18 cellular contexts compared by ENCODE assay signal in the genomic region with DNA sequence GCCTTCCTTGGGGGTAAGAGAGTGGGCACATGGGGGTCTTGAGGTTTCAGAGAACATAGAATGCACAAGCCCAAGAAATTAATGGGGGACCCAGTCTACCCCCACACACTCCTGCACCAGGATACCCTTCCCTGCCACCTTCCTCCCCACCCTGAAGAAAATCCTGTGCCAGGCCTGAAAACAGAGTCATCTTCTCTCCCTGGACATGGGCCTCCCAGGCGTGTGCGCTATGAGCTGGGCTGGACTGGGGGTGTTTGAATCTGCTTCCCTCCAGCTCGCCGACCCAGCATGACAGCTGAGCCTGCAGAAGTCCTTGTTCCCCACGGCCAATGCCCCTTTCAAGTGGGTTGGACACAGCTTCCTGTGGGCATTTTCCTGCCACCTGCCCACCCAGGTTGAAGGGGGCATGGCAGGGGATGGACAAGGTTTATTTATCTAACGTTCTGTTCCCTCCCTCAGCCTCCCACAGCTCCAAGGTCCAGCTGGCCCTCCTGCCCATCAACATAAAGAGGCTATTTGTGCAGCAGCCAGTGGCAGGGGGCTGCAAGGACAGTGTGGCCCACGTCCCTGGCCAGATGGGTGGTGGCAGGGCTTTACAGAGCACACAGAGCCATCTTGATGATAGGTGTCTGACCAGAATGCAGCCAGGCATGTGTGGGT.
A peak's percentile ranks its signal among the peaks of the same experiment; 100 is the strongest.
DNase-seq lines count a peak whose midpoint lies in the region; ATAC-seq and TF ChIP-seq lines count a peak whose summit lies in the region.
"Had no signal": no experiment of that assay in that cellular context is flagged by ENCODE, and none has a peak within 500 bp of the region (broad histone marks: within the 10 kb centered on the region; RNA-seq: fewer than 3 reads in every experiment).

No MANE protein-coding gene starts in this region.

- H3K9me3 Mint-ChIP-seq in neural crest cell: no peaks in the 10 kb centered on the region
- H3K9me3 Mint-ChIP-seq in T-helper 2 cell treated with Interferon-gamma antibody and Interleukin-4, amounts not matched to agents 5 μg/mL and 100 μg/mL, for 36 hours: no peaks in the 10 kb centered on the region
- H3K9me3 Mint-ChIP-seq: CD4-positive, alpha-beta T cell; GM23338 had no signal

- H3K36me3 Mint-ChIP-seq in neural crest cell (ENCODE audit: low read depth): peaks cover 3% of the 10 kb centered on the region
- H3K36me3 Mint-ChIP-seq in T-helper 2 cell treated with Interferon-gamma antibody and Interleukin-4, amounts not matched to agents 5 μg/mL and 100 μg/mL, for 36 hours (ENCODE audit: low read depth): no peaks in the 10 kb centered on the region

- TF ChIP-seq POLR2A in tibial nerve (IDR thresholded peaks at IDR 0.05): no peak

- ATAC-seq in left ventricle myocardium superior: no peak

- H3K4me3 Mint-ChIP-seq in neural crest cell: no peak overlapping the region
- no peak overlapping the region for H3K4me3 Mint-ChIP-seq in T-helper 2 cell treated with Interferon-gamma antibody and Interleukin-4, amounts not matched to agents 5 μg/mL and 100 μg/mL, for 36 hours
- H3K4me3 Mint-ChIP-seq: CD4-positive, alpha-beta T cell; GM23338 had no signal

- no peaks in the 10 kb centered on the region for H3K27me3 Mint-ChIP-seq in neural crest cell (ENCODE audit: low read depth)
- no peaks in the 10 kb centered on the region for H3K27me3 Mint-ChIP-seq in T-helper 2 cell treated with Interferon-gamma antibody and Interleukin-4, amounts not matched to agents 5 μg/mL and 100 μg/mL, for 36 hours (ENCODE audit: low read depth)
- H3K27me3 Mint-ChIP-seq: CD4-positive, alpha-beta T cell had no signal

- whole genome bisulfite sequencing in tibial nerve, 2 donors: 61 to 75% methylated on average over 6 to 7 of the region's 7 CpGs

- TF ChIP-seq CTCF in right atrium auricular region (IDR thresholded peaks at IDR 0.05) (no peak), neural crest cell (conservative IDR thresholded peaks at IDR 0.05) (no peak), tibial nerve (IDR thresholded peaks at IDR 0.05) (no peak)

- no peak for TF ChIP-seq EP300 in tibial nerve (IDR thresholded peaks at IDR 0.05)

- H3K36me3 ChIP-seq in right atrium auricular region (no peaks in the 10 kb centered on the region), tibial nerve (no peaks in the 10 kb centered on the region)

- no peak overlapping the region for H3K4me3 ChIP-seq in right atrium auricular region
- H3K4me3 ChIP-seq in tibial nerve: no peak overlapping the region
- H3K4me3 ChIP-seq: GM23338 had no signal

- H3K27ac ChIP-seq in right atrium auricular region: no peak overlapping the region
- H3K27ac ChIP-seq in caudate nucleus (ENCODE audit: low read depth, low read length): peak overlapping the region; percentile 93
- peak overlapping the region; percentile 54 to 84 (median 70) for H3K27ac ChIP-seq in tibial nerve

- H3K27ac Mint-ChIP-seq in neural crest cell (ENCODE audit: unreplicated experiment): peak overlapping the region; percentile 89
- H3K27ac Mint-ChIP-seq in T-helper 2 cell treated with Interferon-gamma antibody and Interleukin-4, amounts not matched to agents 5 μg/mL and 100 μg/mL, for 36 hours: no peak overlapping the region
- H3K27ac Mint-ChIP-seq: CD4-positive, alpha-beta T cell; GM23338 had no signal

- H3K4me1 Mint-ChIP-seq in neural crest cell: peaks cover 36% of the 10 kb centered on the region
- H3K4me1 Mint-ChIP-seq in T-helper 2 cell treated with Interferon-gamma antibody and Interleukin-4, amounts not matched to agents 5 μg/mL and 100 μg/mL, for 36 hours (ENCODE audit: low read depth): peaks cover 3% of the 10 kb centered on the region

- DNase-seq in left ventricle myocardium superior (peak; percentile 10), right atrium auricular region (ENCODE audit: low spot score) (no peak), caudate nucleus (lab: John Stamatoyannopoulos, UW) (no peak), neural crest cell (ENCODE audit: low read depth, low spot score) (no peak), tibial nerve (ENCODE audit: low spot score in 2 of 2) (no peak), iPS-NIHi7 (ENCODE audit: extremely low spot score) (no peak), HPDE6-E6E7 (ENCODE audit: extremely low spot score) (no peak)
- no peak for DNase-seq in T-helper 2 cell treated with Interferon-gamma antibody and Interleukin-4, amounts not matched to agents 5 μg/mL and 100 μg/mL, for 36 hours (ENCODE audit: low spot score)
- DNase-seq: AML-193; CD4-positive, alpha-beta T cell; DMS79 treated with DMSO at 0.1 percent for 48 hours; GDM1; KG1; NCI-H1092; NCI-H1694; NCI-H345; NCI-H526 treated with DMSO at 0.1 percent for 48 hours had no signal

- intact Hi-C loops in left ventricle myocardium superior (cut with micrococcal nuclease): loop anchor here (2.0 kb wide), 1 partner anchor 144 kb away; no protein-coding TSS in a partner anchor

- no peaks in the 10 kb centered on the region for H3K9me3 ChIP-seq in right atrium auricular region
- no peaks in the 10 kb centered on the region for H3K9me3 ChIP-seq in tibial nerve

- H3K27me3 ChIP-seq in right atrium auricular region (no peaks in the 10 kb centered on the region), tibial nerve (no peaks in the 10 kb centered on the region)

- H3K4me1 ChIP-seq in right atrium auricular region: no peaks in the 10 kb centered on the region
- H3K4me1 ChIP-seq in tibial nerve: peaks cover 0 to 80% (median 35%) of the 10 kb centered on the region in 4 donors

Comparison
In these comparisons a context has a peak if more than half of its experiments do, and no peak if none do; other contexts are left out.
1. H3K27ac ChIP-seq: peak in caudate nucleus (single experiment) and tibial nerve (4 of 4); none in right atrium auricular region (0 of 2).